Comparison of ENCODE assay signal across 23 cellular contexts in the genomic region with DNA sequence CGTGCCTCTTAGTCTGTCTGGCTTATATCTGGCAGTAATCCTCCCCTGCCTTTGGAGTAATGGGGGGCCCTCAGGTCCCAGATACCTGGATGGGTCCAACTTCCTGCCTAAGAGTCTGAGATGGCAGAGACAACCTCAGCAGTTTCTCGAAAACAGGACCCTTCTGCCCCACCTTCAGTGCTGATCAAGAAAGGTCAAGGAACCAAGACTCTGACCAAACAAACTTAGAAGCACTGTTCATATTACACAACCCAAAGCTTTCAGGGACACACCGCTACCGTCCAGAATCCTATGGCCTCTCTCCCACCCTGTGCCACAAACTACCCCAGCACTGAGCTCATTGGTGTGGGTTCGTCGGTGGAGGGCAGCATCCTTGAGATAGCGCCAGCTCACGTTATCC. TPM values are rescaled to one million over a fixed set of nuclear protein-coding genes. Genes with fewer than 3 reads are reported as not detected.
DNase-seq lines count a peak whose midpoint lies in the region; ATAC-seq, FAIRE-seq and TF ChIP-seq lines count a peak whose summit lies in the region.
"Had no signal": no experiment of that assay in that cellular context is flagged by ENCODE, and none has a peak within 500 bp of the region (broad histone marks: within the 10 kb centered on the region; RNA-seq: fewer than 3 reads in every experiment).

No MANE protein-coding gene starts in this region.

- no peaks in the 10 kb centered on the region for H4K20me1 ChIP-seq in K562 (replicated peaks; ENCODE audit: control insufficient read depth, insufficient read depth, low read length)

- POLR2A ChIA-PET in HEK293 (lab: Yijun Ruan, JAX) (no interaction called here), K562 (lab: Yijun Ruan, JAX) (no interaction called here)

- H3K36me3 ChIP-seq in HEK293 (ENCODE audit: control insufficient read depth in 2 of 2, insufficient read depth in 1 of 2, low read length in 2 of 2) = no peaks in the 10 kb centered on the region
- H3K36me3 ChIP-seq in K562 (ENCODE audit: control insufficient read depth, insufficient read depth, low read length) = no peaks in the 10 kb centered on the region
- H3K36me3 ChIP-seq: HAP-1 had no signal

- FAIRE-seq in K562 (lab: Jason Lieb, UNC) = no peak
- FAIRE-seq: A204.1, D721Med had no signal

- intact Hi-C loops in K562 (cut with micrococcal nuclease) = loop anchor here (5.0 kb wide), 1 partner anchor 124 kb away; the partner anchor contains the start of gene NOP56

- H3K9ac ChIP-seq in K562 (ENCODE audit: insufficient read depth in 1 of 2, low read depth in 2 of 2, low read length in 2 of 2) = no peak overlapping the region

- H3K9me3 ChIP-seq in HEK293 (ENCODE audit: control insufficient read depth, insufficient read depth, low read depth, low read length) = no peaks in the 10 kb centered on the region
- H3K9me3 ChIP-seq in K562 (replicated peaks; ENCODE audit: control insufficient read depth, insufficient read depth, low read depth, low read length) = no peaks in the 10 kb centered on the region
- H3K9me3 ChIP-seq: Caco-2, HAP-1 had no signal

- CTCF ChIA-PET in HEK293 (lab: Yijun Ruan, JAX) (interaction anchor here (0.7 to 1.5 kb wide), 6 partner anchors 13 to 119 kb away, joined by 3 to 7 read pairs (median 4); no protein-coding TSS in a partner anchor), K562 (lab: Yijun Ruan, JAX; ENCODE audit: low intra/inter-chr PET ratio) (no interaction called here)

- H3K9me1 ChIP-seq in K562 (ENCODE audit: control insufficient read depth, insufficient read depth, low read length) = no peaks in the 10 kb centered on the region

- TF ChIP-seq RAD21 in K562 (CRISPR knock-in tag; conservative IDR thresholded peaks at IDR 0.05 in 1 of 2, IDR thresholded peaks at IDR 0.05 in 1 of 2) = no peak

- H3K4me1 ChIP-seq in HEK293 (ENCODE audit: control insufficient read depth, insufficient read depth, low read length) (no peaks in the 10 kb centered on the region; the same call in 1 of the 2 replicates), K562 (replicated peaks in 1 of 2; ENCODE audit: control insufficient read depth in 2 of 2, insufficient read depth in 2 of 2, low read length in 2 of 2) (peaks cover 8 to 16% of the 10 kb centered on the region in 2 experiments; a peak in 4 of 5 replicates)
- H3K4me1 ChIP-seq: Caco-2, HAP-1 had no signal

- H3K27ac ChIP-seq in HEK293 (ENCODE audit: extremely low read depth, low read depth, low read length) (no peak overlapping the region), K562 (ENCODE audit: extremely low read depth, low read depth, low read length) (no peak overlapping the region)
- H3K27ac ChIP-seq: C4-2B, HL-60 had no signal

- H3K79me2 ChIP-seq in K562 (ENCODE audit: control insufficient read depth, insufficient read depth, low read length) = peaks cover 10% of the 10 kb centered on the region; the same call in 1 of the 3 replicates

- no peak overlapping the region for H3K4me2 ChIP-seq in K562 (ENCODE audit: insufficient read depth, low read length)

- no peak for TF ChIP-seq EP300 in K562 (IDR thresholded peaks at IDR 0.05; ENCODE audit: low read length)

- TF ChIP-seq CTCF in HEK293 (tag by site-specific recombination; IDR thresholded peaks at IDR 0.05) = no peak
- TF ChIP-seq CTCF in K562 (IDR thresholded peaks at IDR 0.05 in 2 of 3, conservative IDR thresholded peaks at IDR 0.05 in 1 of 3; ENCODE audit: insufficient read depth in 2 of 3, low read depth in 1 of 3, low read length in 3 of 3) = no peak

- in situ Hi-C loops in K562 (cut with MboI) = no loop called here

- peak; percentile 19 for DNase-seq in MV-4-11 (lab: John Stamatoyannopoulos, UW)
- no peak for DNase-seq in K562 (ENCODE audit: extremely low read depth in 1 of 4, low spot score in 3 of 4)
- DNase-seq in mesenteric fat pad (ENCODE audit: low spot score) = peak; percentile 39
- no peak for DNase-seq in NCI-H226
- DNase-seq in effector CD8-positive, alpha-beta T cell (lab: John Stamatoyannopoulos, UW) = no peak
- no peak for DNase-seq in H4 (ENCODE audit: low spot score)
- DNase-seq: ACHN; Caco-2; CD4-positive, alpha-beta T cell; DMS79 treated with DMSO at 0.1 percent for 48 hours; GF-D8; GOT3; IMR-90; KBM-7 had no signal

- 73% methylated on average over 8 of the region's 8 CpGs for WGBS in K562 (ENCODE audit: insufficient coverage, low coverage, missing lambda C conversion rate)

- TF ChIP-seq POLR2A in K562 (conservative IDR thresholded peaks at IDR 0.05) = no peak

- H2AFZ ChIP-seq in K562 (ENCODE audit: low read depth, low read length) = peak overlapping the region; percentile 51; the same call in 1 of the 2 replicates

- H3K4me3 ChIP-seq in HEK293 (ENCODE audit: low read depth, low read length) (no peak overlapping the region), K562 (no peak overlapping the region)
- H3K4me3 ChIP-seq: HAP-1 had no signal

- no TSS peak for BruUV-seq in K562 (replicated peaks; lab: Mats Ljungman, UMichigan)

- no peaks in the 10 kb centered on the region for H3K27me3 ChIP-seq in K562 (ENCODE audit: control insufficient read depth in 2 of 2, insufficient read depth in 2 of 2, low read length in 2 of 2)

- no peak for ATAC-seq in K562
- no peak for ATAC-seq in GM21526 (IDR thresholded peaks at IDR 0.05; ENCODE audit: low FRiP score, unreplicated experiment)

TF ChIP-seq in HEK293, 187 proteins besides CTCF, POLR2A, EP300 and RAD21 (continues in another document):
- no peak for TF ChIP-seq ZSCAN30 (tag by site-specific recombination; IDR thresholded peaks at IDR 0.05)

RNA-seq across cellular contexts. Expression of gene TMC2, which starts 7.7 kb away (rescaled TPM):
- total RNA-seq in K562 (2011; cell fraction: chromatin; rRNA removed; ENCODE audit: low replicate concordance) = not detected in 2 replicates
- not detected in 2 replicates for total RNA-seq in K562 (2011; cell fraction: nucleolus; rRNA removed)
- total RNA-seq in K562 (2011; cell fraction: nucleoplasm; rRNA removed) = not detected in 2 replicates
- total RNA-seq in K562 (2014; rRNA removed) (not detected in 2 replicates), K562 (2014; rRNA removed; fragmentation: Illumina TruSeq; extraction: Trizol) (not detected in 2 replicates), K562 (2015; rRNA removed; fragmentation: Illumina TruSeq; extraction: Trizol) (not detected in 2 replicates), K562 (2021) (not detected in 2 replicates), mesenteric fat pad (0.22 TPM)
- polyA plus RNA-seq in K562 (2011; rRNA removed) (not detected in 2 replicates), K562 (2014; fragmentation: Illumina TruSeq; extraction: Trizol) (not detected in 2 replicates), K562 (2014; fragmentation: Nextera tagmentation; extraction: Ambion mirVana) (not detected), K562 (2014; rRNA removed) (not detected in 2 replicates)
- polyA plus RNA-seq in K562 (2011; cell fraction: cytosol; rRNA removed) = not detected in 2 replicates
- polyA plus RNA-seq in K562 (2011; cell fraction: nucleus; rRNA removed) = not detected in 2 replicates
- 0.04 TPM in 1 of 2 replicates, not detected in the other for polyA plus RNA-seq in K562 (2012)
- not detected in 2 replicates for polyA minus RNA-seq in K562 (2011; rRNA and poly(A)+ RNA removed)
- polyA minus RNA-seq in K562 (2011; cell fraction: cytosol; rRNA and poly(A)+ RNA removed) = not detected in 2 replicates
- polyA minus RNA-seq in K562 (2011; cell fraction: nucleus; rRNA and poly(A)+ RNA removed) = not detected in 2 replicates
- total RNA-seq in H4 (2014; rRNA removed; shearing (Covaris generic)) = not detected in 2 replicates
- total RNA-seq: Caco-2; CD4-positive, alpha-beta T cell; HT1080; IMR-90 had no signal
- polyA plus RNA-seq: BJ, IMR-90 had no signal

RNA-seq across cellular contexts. Expression of gene ZNF343, which starts 20.0 kb away (rescaled TPM):
- 12.5 and 18.7 TPM in 2 replicates for total RNA-seq in K562 (2011; cell fraction: chromatin; rRNA removed; ENCODE audit: low replicate concordance)
- total RNA-seq in K562 (2011; cell fraction: nucleolus; rRNA removed) = 6.0 and 10.8 TPM in 2 replicates
- 11.1 and 11.7 TPM in 2 replicates for total RNA-seq in K562 (2011; cell fraction: nucleoplasm; rRNA removed)
- total RNA-seq in K562 (2014; rRNA removed) (5.4 and 6.7 TPM in 2 replicates), K562 (2014; rRNA removed; fragmentation: Illumina TruSeq; extraction: Trizol) (8.8 and 9.8 TPM in 2 replicates), K562 (2015; rRNA removed; fragmentation: Illumina TruSeq; extraction: Trizol) (8.7 and 9.3 TPM in 2 replicates), K562 (2021) (6.1 and 6.3 TPM in 2 replicates), mesenteric fat pad (14.4 TPM)
- polyA plus RNA-seq in K562 (2011; rRNA removed) (8.0 and 12.0 TPM in 2 replicates), K562 (2014; fragmentation: Illumina TruSeq; extraction: Trizol) (7.8 and 8.2 TPM in 2 replicates), K562 (2014; fragmentation: Nextera tagmentation; extraction: Ambion mirVana) (1 to 10 TPM; 1.4 to 4.0 TPM), K562 (2014; rRNA removed) (4.7 and 6.4 TPM in 2 replicates)
- polyA plus RNA-seq in K562 (2011; cell fraction: cytosol; rRNA removed) = 3.7 and 8.3 TPM in 2 replicates
- 12.3 and 19.1 TPM in 2 replicates for polyA plus RNA-seq in K562 (2011; cell fraction: nucleus; rRNA removed)
- polyA plus RNA-seq in K562 (2012) = 3.2 and 5.5 TPM in 2 replicates
- polyA minus RNA-seq in K562 (2011; rRNA and poly(A)+ RNA removed) = 14.2 and 24.0 TPM in 2 replicates
- 3.1 and 5.5 TPM in 2 replicates for polyA minus RNA-seq in K562 (2011; cell fraction: cytosol; rRNA and poly(A)+ RNA removed)
- 5.9 and 15.3 TPM in 2 replicates for polyA minus RNA-seq in K562 (2011; cell fraction: nucleus; rRNA and poly(A)+ RNA removed)
- total RNA-seq in H4 (2014; rRNA removed; shearing (Covaris generic)) = 5.8 and 6.9 TPM in 2 replicates

RNA-seq across cellular contexts. Expression of gene SNRPB, which starts 58.1 kb away (rescaled TPM):
- 13.8 and 26.0 TPM in 2 replicates for total RNA-seq in K562 (2011; cell fraction: chromatin; rRNA removed; ENCODE audit: low replicate concordance)
- total RNA-seq in K562 (2011; cell fraction: nucleolus; rRNA removed) = 47.4 TPM in 2 replicates
- 29.4 and 35.5 TPM in 2 replicates for total RNA-seq in K562 (2011; cell fraction: nucleoplasm; rRNA removed)
- total RNA-seq in K562 (2014; rRNA removed) (491 and 504 TPM in 2 replicates), K562 (2014; rRNA removed; fragmentation: Illumina TruSeq; extraction: Trizol) (181 and 186 TPM in 2 replicates), K562 (2015; rRNA removed; fragmentation: Illumina TruSeq; extraction: Trizol) (277 and 293 TPM in 2 replicates), K562 (2021) (428 and 431 TPM in 2 replicates), mesenteric fat pad (112 TPM)
- polyA plus RNA-seq in K562 (2011; rRNA removed) (266 and 369 TPM in 2 replicates), K562 (2014; fragmentation: Illumina TruSeq; extraction: Trizol) (186 and 337 TPM in 2 replicates), K562 (2014; fragmentation: Nextera tagmentation; extraction: Ambion mirVana) (10 to 100 TPM; 13.1 to 65.7 TPM), K562 (2014; rRNA removed) (488 and 615 TPM in 2 replicates)
- 371 and 530 TPM in 2 replicates for polyA plus RNA-seq in K562 (2011; cell fraction: cytosol; rRNA removed)
- 158 and 219 TPM in 2 replicates for polyA plus RNA-seq in K562 (2011; cell fraction: nucleus; rRNA removed)
- polyA plus RNA-seq in K562 (2012) = 207 and 262 TPM in 2 replicates
- 96.2 and 112 TPM in 2 replicates for polyA minus RNA-seq in K562 (2011; rRNA and poly(A)+ RNA removed)
- polyA minus RNA-seq in K562 (2011; cell fraction: cytosol; rRNA and poly(A)+ RNA removed) = 87.8 and 116 TPM in 2 replicates
- polyA minus RNA-seq in K562 (2011; cell fraction: nucleus; rRNA and poly(A)+ RNA removed) = 22.9 and 56.0 TPM in 2 replicates
- 659 and 788 TPM in 2 replicates for total RNA-seq in H4 (2014; rRNA removed; shearing (Covaris generic))

Comparison
In these comparisons a context has a peak if more than half of its experiments do, and no peak if none do; other contexts are left out.
1. DNase-seq: peak in MV-4-11 (single experiment) and mesenteric fat pad (single experiment); none in K562 (0 of 4), NCI-H226 (single experiment), effector CD8-positive, alpha-beta T cell (single experiment) and H4 (single experiment).